ENCODE assay signal across 14 cellular contexts in the genomic region with DNA sequence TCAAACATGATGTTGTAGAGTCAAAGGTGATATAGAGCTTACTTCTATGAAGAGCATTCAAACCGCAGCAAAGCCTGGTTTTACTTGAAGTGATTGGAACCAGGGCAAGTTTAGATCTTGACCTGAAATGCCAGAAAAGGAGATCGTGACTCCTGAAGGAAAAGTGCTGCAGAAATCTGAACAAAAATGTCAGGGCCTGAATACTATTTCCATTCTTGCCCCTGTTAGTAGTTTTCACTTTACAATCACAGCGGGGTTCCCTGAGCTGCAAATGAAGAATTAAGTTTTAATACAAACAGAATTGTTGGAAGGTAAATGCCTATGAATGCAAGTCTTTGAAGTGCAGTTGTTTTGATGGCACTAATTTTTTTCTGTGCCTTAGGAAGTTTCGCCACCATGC. TPM values are rescaled to one million over a fixed set of nuclear protein-coding genes. Genes with fewer than 3 reads are reported as not detected.
A peak's percentile ranks its signal among the peaks of the same experiment; 100 is the strongest.
DNase-seq lines count a peak whose midpoint lies in the region; ATAC-seq and TF ChIP-seq lines count a peak whose summit lies in the region.
"Had no signal": no experiment of that assay in that cellular context is flagged by ENCODE, and none has a peak within 500 bp of the region (broad histone marks: within the 10 kb centered on the region; RNA-seq: fewer than 3 reads in every experiment).

No MANE protein-coding gene starts in this region.

- no peaks in the 10 kb centered on the region for H3K9me3 ChIP-seq in adrenal gland (replicated peaks in 1 of 3)
- no peaks in the 10 kb centered on the region for H3K9me3 ChIP-seq in right cardiac atrium (ENCODE audit: control insufficient read depth, low read length)
- H3K9me3 ChIP-seq in sigmoid colon, result no peaks in the 10 kb centered on the region

- no peak for TF ChIP-seq EP300 in sigmoid colon (IDR thresholded peaks at IDR 0.05)

- WGBS in adrenal gland, 4 donors, result 38 to 59% (median 46%) methylated on average over 4 of the region's 4 CpGs
- 69% methylated on average over 4 of the region's 4 CpGs for WGBS in right cardiac atrium
- 64 to 86% methylated on average over 4 of the region's 4 CpGs for WGBS in sigmoid colon, 2 donors

- peak overlapping the region; percentile 66 for H3K4me3 ChIP-seq in GM23338
- H3K4me3 ChIP-seq in adrenal gland, result peak overlapping the region in 2 of 4 donors; percentile 74 to 77
- H3K4me3 ChIP-seq in right cardiac atrium (ENCODE audit: low read length), result peak overlapping the region; percentile 37
- H3K4me3 ChIP-seq in sigmoid colon, result peak overlapping the region; percentile 54 to 74 (median 72)

- H2AFZ ChIP-seq in GM23338, result no peak overlapping the region

- peaks cover 3% of the 10 kb centered on the region; the same call in 1 of the 2 replicates for H4K20me1 ChIP-seq in GM23338 (replicated peaks; ENCODE audit: insufficient read depth)

- H3K4me3 Mint-ChIP-seq in GM23338, result peak overlapping the region; percentile 84
- H3K4me3 Mint-ChIP-seq: activated naive CD8-positive, alpha-beta T cell treated with anti-CD3 and anti-CD28 coated beads, Interleukin-2, amount 50 U/mL, for 24 hours; stimulated activated naive B cell treated with anti-CD40 and anti-IgM and Interleukin-4, amounts not matched to agents 10 μg/mL and 1 μg/mL and 100 μg/mL, for 72 hours had no signal

- H3K9me2 ChIP-seq in GM23338 (ENCODE audit: insufficient read depth), result no peaks in the 10 kb centered on the region

- peaks cover 53% of the 10 kb centered on the region for H3K27me3 Mint-ChIP-seq in GM23338 (ENCODE audit: insufficient read depth, low read depth, poor library complexity)

- intact Hi-C loops in adrenal gland (cut with DNase I), result no loop called here
- intact Hi-C loops in right cardiac atrium (cut with DNase I), result loop anchor here in 1 of 4 donors (10.0 kb wide), 1 partner anchor 1031 kb away; no protein-coding TSS in a partner anchor
- intact Hi-C loops in sigmoid colon (cut with DNase I), result loop anchor here (10.0 kb wide), 2 partner anchors 289 to 429 kb away; no protein-coding TSS in a partner anchor

- H3K79me2 ChIP-seq in GM23338 (replicated peaks; ENCODE audit: insufficient read depth), result no peaks in the 10 kb centered on the region

- no peak overlapping the region for H3K27ac Mint-ChIP-seq in GM23338
- H3K27ac Mint-ChIP-seq: activated naive CD8-positive, alpha-beta T cell treated with anti-CD3 and anti-CD28 coated beads, Interleukin-2, amount 50 U/mL, for 24 hours; stimulated activated naive B cell treated with anti-CD40 and anti-IgM and Interleukin-4, amounts not matched to agents 10 μg/mL and 1 μg/mL and 100 μg/mL, for 72 hours had no signal

- TF ChIP-seq CTCF in GM23338 (conservative IDR thresholded peaks at IDR 0.05; ENCODE audit: low read depth in 2 of 2) (no peak), adrenal gland (IDR thresholded peaks at IDR 0.05) (no peak), sigmoid colon (IDR thresholded peaks at IDR 0.05) (no peak)

- H3F3A ChIP-seq in GM23338 (replicated peaks; ENCODE audit: low read depth), result no peaks in the 10 kb centered on the region

- no peaks in the 10 kb centered on the region for H3K36me3 ChIP-seq in GM23338 (ENCODE audit: insufficient read depth)
- no peaks in the 10 kb centered on the region for H3K36me3 ChIP-seq in adrenal gland (replicated peaks in 1 of 2)
- H3K36me3 ChIP-seq in sigmoid colon, result no peaks in the 10 kb centered on the region

- peaks cover 6% of the 10 kb centered on the region; the same call in 1 of the 3 replicates for H3K9me3 Mint-ChIP-seq in GM23338
- H3K9me3 Mint-ChIP-seq: activated naive CD8-positive, alpha-beta T cell treated with anti-CD3 and anti-CD28 coated beads, Interleukin-2, amount 50 U/mL, for 24 hours; stimulated activated naive B cell treated with anti-CD40 and anti-IgM and Interleukin-4, amounts not matched to agents 10 μg/mL and 1 μg/mL and 100 μg/mL, for 72 hours had no signal

- no peak overlapping the region for H3K27ac ChIP-seq in GM23338 (ENCODE audit: low read depth)
- peak overlapping the region in 4 of 5 donors; percentile 22 to 68 (median 60) for H3K27ac ChIP-seq in adrenal gland
- no peak overlapping the region for H3K27ac ChIP-seq in right cardiac atrium (ENCODE audit: low read length)
- peak overlapping the region in 3 of 4 donors; percentile 48 to 84 (median 82) for H3K27ac ChIP-seq in sigmoid colon
- H3K27ac ChIP-seq: KMS-11 had no signal

- peaks cover 33% of the 10 kb centered on the region for H3K4me1 Mint-ChIP-seq in GM23338

- TF ChIP-seq POLR2A in adrenal gland (IDR thresholded peaks at IDR 0.05) (no peak), sigmoid colon (IDR thresholded peaks at IDR 0.05) (no peak)

- H3K36me3 Mint-ChIP-seq in GM23338 (ENCODE audit: low read depth), result peaks cover 6% of the 10 kb centered on the region; the same call in 2 of the 3 replicates
- H3K36me3 Mint-ChIP-seq: stimulated activated naive B cell treated with anti-CD40 and anti-IgM and Interleukin-4, amounts not matched to agents 10 μg/mL and 1 μg/mL and 100 μg/mL, for 72 hours had no signal

- H3K27me3 ChIP-seq in GM23338 (ENCODE audit: insufficient read depth) (peaks cover 74% of the 10 kb centered on the region), adrenal gland (no peaks in the 10 kb centered on the region), right cardiac atrium (ENCODE audit: control insufficient read depth, insufficient read depth) (no peaks in the 10 kb centered on the region), sigmoid colon (peaks cover 0 to 62% (median 5%) of the 10 kb centered on the region in 3 donors)

- ATAC-seq in GM23338 (no peak), right cardiac atrium (no peak), GM21529 (IDR thresholded peaks at IDR 0.05; ENCODE audit: unreplicated experiment) (no peak), GM18907 (IDR thresholded peaks at IDR 0.05; ENCODE audit: unreplicated experiment) (no peak)
- ATAC-seq: activated naive CD8-positive, alpha-beta T cell treated with anti-CD3 and anti-CD28 coated beads, Interleukin-2, amount 50 U/mL, for 24 hours; stimulated activated naive B cell treated with anti-CD40 and anti-IgM and Interleukin-4, amounts not matched to agents 10 μg/mL and 1 μg/mL and 100 μg/mL, for 72 hours had no signal

- peaks cover 35% of the 10 kb centered on the region for H3K4me1 ChIP-seq in GM23338 (ENCODE audit: insufficient read depth)
- peaks cover 3 to 30% of the 10 kb centered on the region in 2 donors for H3K4me1 ChIP-seq in adrenal gland (replicated peaks in 1 of 2)
- H3K4me1 ChIP-seq in right cardiac atrium (ENCODE audit: control insufficient read depth, insufficient read depth, low read length), result no peaks in the 10 kb centered on the region
- H3K4me1 ChIP-seq in sigmoid colon, result peaks cover 0 to 50% (median 27%) of the 10 kb centered on the region in 4 donors

- peak overlapping the region; percentile 84 for H3K4me2 ChIP-seq in GM23338
- H3K4me2 ChIP-seq: KMS-11 had no signal

- peak; percentile 29 for DNase-seq in GM23338 (ENCODE audit: low spot score)
- no peak for DNase-seq in adrenal gland
- no peak for DNase-seq in right cardiac atrium
- no peak for DNase-seq in sigmoid colon
- no peak for DNase-seq in NCI-H2081 (lab: John Stamatoyannopoulos, UW)
- no peak for DNase-seq in superior temporal gyrus (ENCODE audit: extremely low spot score)
- DNase-seq: activated naive CD8-positive, alpha-beta T cell treated with anti-CD3 and anti-CD28 coated beads, Interleukin-2, amount 50 U/mL, for 24 hours; HCEC 1CT; NCI-H2171 treated with DMSO at 0.1 percent for 48 hours; stimulated activated CD4-positive, alpha-beta T cell treated with anti-CD3 and anti-CD28 coated beads, Interleukin-2, amount 100 ng/mL, for 24 hours; stimulated activated naive B cell treated with anti-CD40 and anti-IgM and Interleukin-4, amounts not matched to agents 10 μg/mL and 1 μg/mL and 100 μg/mL, for 72 hours had no signal

TF ChIP-seq in GM23338, 12 proteins besides CTCF, POLR2A, EP300 and RAD21:
- TF ChIP-seq EZH2phosphoT487 (IDR thresholded peaks at IDR 0.05; ENCODE audit: unreplicated experiment), result no peak
- peak; percentile 68; the same call in 1 of the 2 replicates for TF ChIP-seq NANOG (IDR thresholded peaks at IDR 0.05; ENCODE audit: borderline replicate concordance)
- no peak for TF ChIP-seq ETS1 (IDR thresholded peaks at IDR 0.05)

RNA-seq across cellular contexts. Expression of gene SLIT2, which starts 4.1 kb away (rescaled TPM):
- 5.6 and 5.7 TPM in 2 replicates for total RNA-seq in GM23338 (2014; rRNA removed; shearing (Covaris generic))
- polyA plus RNA-seq in GM23338 (2016; fragmentation: Nextera tagmentation; extraction: Ambion mirVana) (4.9 and 5.2 TPM in 2 replicates), adrenal gland (10 to 100 TPM; 12.2 to 19.5 (median 12.9) TPM), right cardiac atrium (2.9 TPM), sigmoid colon (1 to 10 TPM in 2 of 3 donors, under 1 TPM in 1; 0.23 to 2.6 (median 1.2) TPM)
- total RNA-seq in adrenal gland (10 to 100 TPM; 28.3 to 68.7 (median 53.2) TPM), right cardiac atrium (10 to 100 TPM; 10.2 to 13.8 (median 10.9) TPM), sigmoid colon (10 to 100 TPM; 27.0 to 49.0 (median 34.9) TPM)

Comparison
In these comparisons a context has a peak if more than half of its experiments do, and no peak if none do; other contexts are left out.
1. H3K27ac ChIP-seq: peak in adrenal gland (4 of 5) and sigmoid colon (3 of 4); none in GM23338 (single experiment) and right cardiac atrium (single experiment).